Comparison of ENCODE assay signal across 10 cellular contexts in the genomic region with DNA sequence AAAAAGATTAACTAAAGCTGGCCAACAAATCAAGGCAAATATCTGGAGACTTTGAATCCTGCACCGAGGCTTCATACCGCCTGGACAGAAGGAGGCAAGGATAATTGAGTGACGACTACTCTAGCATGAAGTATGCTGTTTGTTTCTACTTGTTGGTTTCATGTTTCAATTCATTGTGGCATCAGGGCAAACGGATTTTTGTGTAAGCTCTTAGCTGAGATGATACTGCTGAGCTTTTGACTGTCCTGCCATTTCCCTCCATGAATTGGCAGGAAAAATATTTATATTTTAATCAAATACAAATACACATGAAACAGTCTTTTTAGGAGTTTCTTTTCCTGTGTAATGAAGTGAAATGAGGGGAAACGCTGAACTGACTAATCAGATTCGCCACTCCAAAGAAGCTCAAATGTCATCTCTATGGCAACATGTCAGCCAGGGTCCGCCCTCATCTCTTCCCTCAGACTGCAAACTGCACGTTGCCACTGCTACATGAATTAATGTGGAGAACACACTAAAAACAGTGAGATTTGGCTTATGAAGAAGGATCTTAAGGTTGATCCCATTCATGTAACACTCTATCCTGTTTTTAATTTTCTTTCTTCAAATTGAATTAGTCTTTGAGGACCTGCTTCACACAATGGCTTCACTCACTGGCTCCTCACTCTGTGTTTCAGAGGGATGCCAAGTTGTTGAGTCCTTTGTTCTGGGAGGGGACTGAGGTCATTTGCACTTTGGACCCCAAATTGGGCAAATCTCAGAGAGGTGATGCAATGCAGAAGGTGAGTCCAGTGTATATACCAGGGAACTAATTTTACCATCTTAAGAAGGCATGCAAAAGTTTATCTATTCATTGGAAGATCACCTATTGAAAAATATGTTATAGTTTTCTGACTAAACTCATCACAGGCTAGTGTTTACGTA.
DNase-seq lines count a peak whose midpoint lies in the region; ATAC-seq, FAIRE-seq and TF ChIP-seq lines count a peak whose summit lies in the region.
"Had no signal": no experiment of that assay in that cellular context is flagged by ENCODE, and none has a peak within 500 bp of the region (broad histone marks: within the 10 kb centered on the region; RNA-seq: fewer than 3 reads in every experiment).

No MANE protein-coding gene starts in this region.

- FAIRE-seq in D721Med (lab: Jason Lieb, UNC) = no peak
- FAIRE-seq: H54 had no signal

- TF ChIP-seq CTCF in A673 (conservative IDR thresholded peaks at IDR 0.05; ENCODE audit: low read depth, low read length) (no peak), hepatocyte (IDR thresholded peaks at IDR 0.05; ENCODE audit: poor library complexity) (no peak), D721Med (IDR thresholded peaks at IDR 0.05; ENCODE audit: insufficient read depth, missing control alignments) (no peak)

- 50% methylated on average over 9 of the region's 9 CpGs for WGBS in hepatocyte (ENCODE audit: low lambda C conversion rate, missing lambda C conversion rate)

- H3K4me3 ChIP-seq in A673 (ENCODE audit: low read depth, low read length, poor library complexity, severe bottlenecking) = peak overlapping the region; percentile 9
- no peak overlapping the region for H3K4me3 ChIP-seq in Jurkat, Clone E6-1 (ENCODE audit: low read length)
- H3K4me3 ChIP-seq in hepatocyte = no peak overlapping the region
- H3K4me3 ChIP-seq: ovary had no signal

- BruUV-seq in A673 (replicated peaks; lab: Mats Ljungman, UMichigan) = no TSS peak

- H3K9me3 ChIP-seq in A673 (ENCODE audit: low read depth, low read length, poor library complexity, severe bottlenecking) (no peaks in the 10 kb centered on the region), hepatocyte (ENCODE audit: low read depth) (no peaks in the 10 kb centered on the region)
- H3K9me3 ChIP-seq: ovary had no signal

- POLR2A ChIA-PET in A673 (lab: Charles Lee; ENCODE audit: low non-redundant PET) = no interaction called here

- H3K36me3 ChIP-seq in A673 (ENCODE audit: insufficient read depth, low read length, poor library complexity, severe bottlenecking) = no peaks in the 10 kb centered on the region
- no peaks in the 10 kb centered on the region for H3K36me3 ChIP-seq in hepatocyte (replicated peaks; ENCODE audit: insufficient read depth, low read depth)
- H3K36me3 ChIP-seq: ovary had no signal

- H4K20me1 ChIP-seq in hepatocyte (ENCODE audit: insufficient read depth, poor library complexity, severe bottlenecking) = no peaks in the 10 kb centered on the region

- H2AFZ ChIP-seq in hepatocyte = peak overlapping the region; percentile 13

- H3K4me2 ChIP-seq in hepatocyte = peak overlapping the region; percentile 61

- peak; percentile 31 for DNase-seq in A673 (ENCODE audit: low spot score)
- DNase-seq in Jurkat, Clone E6-1 (ENCODE audit: low read depth, low spot score) = peak; percentile 9
- DNase-seq in SHP77 treated with DMSO at 0.1 percent for 48 hours (lab: John Stamatoyannopoulos, UW) = peak; percentile 42
- DNase-seq in hepatocyte (ENCODE audit: low spot score) = peak; percentile 14
- no peak for DNase-seq in left colon
- DNase-seq in activated CD4-positive, alpha-beta T cell treated with anti-CD3 and anti-CD28 coated beads for 4 hours = no peak
- DNase-seq in D721Med (ENCODE audit: insufficient read length, low spot score) = no peak

- H3K4me1 ChIP-seq in A673 (ENCODE audit: insufficient read depth, low read length, poor library complexity, severe bottlenecking) (no peaks in the 10 kb centered on the region), hepatocyte (ENCODE audit: insufficient read depth) (peaks cover 4% of the 10 kb centered on the region)

- intact Hi-C loops in A673 (cut with micrococcal nuclease; ENCODE audit: unreplicated experiment) (loop anchor here (5.0 kb wide), 1 partner anchor 583 kb away; no protein-coding TSS in a partner anchor), left colon (cut with DNase I, micrococcal nuclease) (no loop called here)

- H3K27me3 ChIP-seq in A673 (replicated peaks; ENCODE audit: insufficient read depth, low read depth, low read length, poor library complexity) = no peaks in the 10 kb centered on the region
- H3K27me3 ChIP-seq in hepatocyte = no peaks in the 10 kb centered on the region
- H3K27me3 ChIP-seq: ovary had no signal

- CTCF ChIA-PET in A673 (lab: Charles Lee) = interaction anchor here (0.5 to 1.1 kb wide), 4 partner anchors 10 to 330 kb away, joined by 3 to 4 read pairs (median 3); no protein-coding TSS in a partner anchor

- H3K27ac ChIP-seq in A673 (ENCODE audit: low read depth, low read length, poor library complexity, severe bottlenecking) (no peak overlapping the region), hepatocyte (peak overlapping the region; percentile 72)
- H3K27ac ChIP-seq: ovary had no signal

- H3K9me2 ChIP-seq in hepatocyte (replicated peaks; ENCODE audit: insufficient read depth) = no peaks in the 10 kb centered on the region

- ATAC-seq in left colon = no peak
- ATAC-seq in GM18517 (IDR thresholded peaks at IDR 0.05; ENCODE audit: unreplicated experiment) = no peak

- H3K79me2 ChIP-seq in hepatocyte = no peaks in the 10 kb centered on the region

Comparison
In these comparisons a context has a peak if more than half of its experiments do, and no peak if none do; other contexts are left out.
1. DNase-seq: peak in A673 (single experiment), Jurkat, Clone E6-1 (single experiment), SHP77 treated with DMSO at 0.1 percent for 48 hours (single experiment) and hepatocyte (single experiment); none in left colon (0 of 2), activated CD4-positive, alpha-beta T cell treated with anti-CD3 and anti-CD28 coated beads for 4 hours (0 of 2) and D721Med (single experiment).